In the genomic region with DNA sequence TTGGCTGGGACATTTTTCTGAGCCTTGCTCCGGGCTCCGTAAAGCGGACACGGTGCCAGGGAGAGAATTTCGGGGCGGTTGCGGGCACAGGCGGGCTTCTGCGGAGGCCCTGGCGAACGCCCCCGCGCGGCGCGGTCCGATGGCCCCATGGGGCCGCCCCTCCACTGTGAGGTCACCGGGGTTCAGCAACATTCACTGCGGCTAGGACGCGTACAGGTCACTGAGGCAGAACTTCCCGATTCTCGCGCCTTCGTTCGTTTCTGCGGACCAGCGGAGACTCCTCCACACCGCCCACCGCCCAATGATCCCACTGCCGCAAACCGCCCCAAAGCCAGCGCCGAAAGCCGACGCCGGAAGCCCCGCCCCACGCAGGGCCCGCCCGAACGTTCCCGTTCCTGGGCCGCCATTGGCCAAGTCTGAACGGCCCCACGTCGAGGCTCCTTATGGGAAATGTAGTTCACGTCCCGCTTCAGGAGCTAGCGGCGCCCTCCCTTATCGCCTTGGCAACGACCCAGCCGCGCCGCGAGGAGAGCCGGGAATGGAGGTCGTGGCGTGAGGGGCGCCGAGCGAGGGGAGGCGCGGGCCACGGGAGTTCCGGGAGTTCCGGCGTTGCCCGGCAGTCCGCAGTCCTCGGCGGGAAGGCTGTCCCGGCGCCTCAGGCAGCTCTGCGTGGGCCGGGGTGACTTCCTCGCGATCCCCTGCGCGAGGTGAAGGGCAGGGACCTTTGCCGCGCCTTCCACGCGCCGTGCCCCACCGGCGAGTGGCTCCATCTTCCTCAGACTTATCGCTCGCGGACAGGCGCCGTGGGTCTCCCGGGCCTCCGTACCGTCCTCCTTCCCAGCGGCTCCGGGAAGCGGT, we compare ENCODE assay signal across 1 cellular context.
TF ChIP-seq lines count a peak whose summit lies in the region.

A gene (plus strand): TSS at position 498 of the 858 bp plus-strand sequence. CDS start 499 bp downstream, outside the sequence.

TF ChIP-seq in K562, 482 proteins besides CTCF, POLR2A, EP300 and RAD21 (continued from another document and continues in another):
- TF ChIP-seq, protein P1, sequence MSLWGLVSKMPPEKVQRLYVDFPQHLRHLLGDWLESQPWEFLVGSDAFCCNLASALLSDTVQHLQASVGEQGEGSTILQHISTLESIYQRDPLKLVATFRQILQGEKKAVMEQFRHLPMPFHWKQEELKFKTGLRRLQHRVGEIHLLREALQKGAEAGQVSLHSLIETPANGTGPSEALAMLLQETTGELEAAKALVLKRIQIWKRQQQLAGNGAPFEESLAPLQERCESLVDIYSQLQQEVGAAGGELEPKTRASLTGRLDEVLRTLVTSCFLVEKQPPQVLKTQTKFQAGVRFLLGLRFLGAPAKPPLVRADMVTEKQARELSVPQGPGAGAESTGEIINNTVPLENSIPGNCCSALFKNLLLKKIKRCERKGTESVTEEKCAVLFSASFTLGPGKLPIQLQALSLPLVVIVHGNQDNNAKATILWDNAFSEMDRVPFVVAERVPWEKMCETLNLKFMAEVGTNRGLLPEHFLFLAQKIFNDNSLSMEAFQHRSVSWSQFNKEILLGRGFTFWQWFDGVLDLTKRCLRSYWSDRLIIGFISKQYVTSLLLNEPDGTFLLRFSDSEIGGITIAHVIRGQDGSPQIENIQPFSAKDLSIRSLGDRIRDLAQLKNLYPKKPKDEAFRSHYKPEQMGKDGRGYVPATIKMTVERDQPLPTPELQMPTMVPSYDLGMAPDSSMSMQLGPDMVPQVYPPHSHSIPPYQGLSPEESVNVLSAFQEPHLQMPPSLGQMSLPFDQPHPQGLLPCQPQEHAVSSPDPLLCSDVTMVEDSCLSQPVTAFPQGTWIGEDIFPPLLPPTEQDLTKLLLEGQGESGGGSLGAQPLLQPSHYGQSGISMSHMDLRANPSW (CRISPR knock-in tag; IDR thresholded peaks at IDR 0.05): no peak; the same call in 1 of the 2 replicates
- TF ChIP-seq, protein P2, sequence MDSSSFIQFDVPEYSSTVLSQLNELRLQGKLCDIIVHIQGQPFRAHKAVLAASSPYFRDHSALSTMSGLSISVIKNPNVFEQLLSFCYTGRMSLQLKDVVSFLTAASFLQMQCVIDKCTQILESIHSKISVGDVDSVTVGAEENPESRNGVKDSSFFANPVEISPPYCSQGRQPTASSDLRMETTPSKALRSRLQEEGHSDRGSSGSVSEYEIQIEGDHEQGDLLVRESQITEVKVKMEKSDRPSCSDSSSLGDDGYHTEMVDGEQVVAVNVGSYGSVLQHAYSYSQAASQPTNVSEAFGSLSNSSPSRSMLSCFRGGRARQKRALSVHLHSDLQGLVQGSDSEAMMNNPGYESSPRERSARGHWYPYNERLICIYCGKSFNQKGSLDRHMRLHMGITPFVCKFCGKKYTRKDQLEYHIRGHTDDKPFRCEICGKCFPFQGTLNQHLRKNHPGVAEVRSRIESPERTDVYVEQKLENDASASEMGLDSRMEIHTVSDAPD (CRISPR knock-in tag; IDR thresholded peaks at IDR 0.05): no peak
- TF ChIP-seq HNRNPLL (IDR thresholded peaks at IDR 0.05; ENCODE audit: low read depth, low read length, poor library complexity, severe bottlenecking) (peak; percentile 77), SMARCA5 (IDR thresholded peaks at IDR 0.05) (no peak), ZNF217 (CRISPR knock-in tag; IDR thresholded peaks at IDR 0.05) (no peak), CHCHD3 (CRISPR knock-in tag; IDR thresholded peaks at IDR 0.05) (no peak), HDAC1 (IDR thresholded peaks at IDR 0.05) (peak in 1 of 2 experiments; percentile 87; a peak in 2 of 4 replicates), ZBTB17 (CRISPR knock-in tag; IDR thresholded peaks at IDR 0.05) (no peak), POLR2G (IDR thresholded peaks at IDR 0.05; ENCODE audit: low read depth, low read length) (peak; percentile 93), CHD1 (IDR thresholded peaks at IDR 0.05; ENCODE audit: low read length) (no peak), SPI1 (IDR thresholded peaks at IDR 0.05; ENCODE audit: borderline replicate concordance, low read depth, low read length) (no peak), PHF21A (IDR thresholded peaks at IDR 0.05; ENCODE audit: borderline replicate concordance, low read depth) (no peak), JUNB (CRISPR knock-in tag; conservative IDR thresholded peaks at IDR 0.05) (no peak), ZNF232 (CRISPR knock-in tag; IDR thresholded peaks at IDR 0.05) (no peak), TBP (optimal IDR thresholded peaks at IDR 0.05; ENCODE audit: low read depth, low read length) (peak; percentile 91), ESRRB (CRISPR knock-in tag; IDR thresholded peaks at IDR 0.05; ENCODE audit: borderline replicate concordance) (no peak), NCOR1 (IDR thresholded peaks at IDR 0.05) (peak; percentile 55), ZFP1 (CRISPR knock-in tag; IDR thresholded peaks at IDR 0.05) (no peak), SAFB2 (IDR thresholded peaks at IDR 0.05; ENCODE audit: borderline replicate concordance, low read depth, low read length, severe bottlenecking) (no peak)
- TF ChIP-seq, protein P3, sequence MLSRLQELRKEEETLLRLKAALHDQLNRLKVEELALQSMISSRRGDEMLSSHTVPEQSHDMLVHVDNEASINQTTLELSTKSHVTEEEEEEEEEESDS (CRISPR knock-in tag; IDR thresholded peaks at IDR 0.05): no peak
- TF ChIP-seq, protein P4, sequence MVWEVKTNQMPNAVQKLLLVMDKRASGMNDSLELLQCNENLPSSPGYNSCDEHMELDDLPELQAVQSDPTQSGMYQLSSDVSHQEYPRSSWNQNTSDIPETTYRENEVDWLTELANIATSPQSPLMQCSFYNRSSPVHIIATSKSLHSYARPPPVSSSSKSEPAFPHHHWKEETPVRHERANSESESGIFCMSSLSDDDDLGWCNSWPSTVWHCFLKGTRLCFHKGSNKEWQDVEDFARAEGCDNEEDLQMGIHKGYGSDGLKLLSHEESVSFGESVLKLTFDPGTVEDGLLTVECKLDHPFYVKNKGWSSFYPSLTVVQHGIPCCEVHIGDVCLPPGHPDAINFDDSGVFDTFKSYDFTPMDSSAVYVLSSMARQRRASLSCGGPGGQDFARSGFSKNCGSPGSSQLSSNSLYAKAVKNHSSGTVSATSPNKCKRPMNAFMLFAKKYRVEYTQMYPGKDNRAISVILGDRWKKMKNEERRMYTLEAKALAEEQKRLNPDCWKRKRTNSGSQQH (CRISPR knock-in tag; IDR thresholded peaks at IDR 0.05): no peak
- TF ChIP-seq, protein P5, sequence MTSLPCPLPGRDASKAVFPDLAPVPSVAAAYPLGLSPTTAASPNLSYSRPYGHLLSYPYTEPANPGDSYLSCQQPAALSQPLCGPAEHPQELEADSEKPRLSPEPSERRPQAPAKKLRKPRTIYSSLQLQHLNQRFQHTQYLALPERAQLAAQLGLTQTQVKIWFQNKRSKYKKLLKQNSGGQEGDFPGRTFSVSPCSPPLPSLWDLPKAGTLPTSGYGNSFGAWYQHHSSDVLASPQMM (CRISPR knock-in tag; IDR thresholded peaks at IDR 0.05): no peak
- TF ChIP-seq, protein P6, sequence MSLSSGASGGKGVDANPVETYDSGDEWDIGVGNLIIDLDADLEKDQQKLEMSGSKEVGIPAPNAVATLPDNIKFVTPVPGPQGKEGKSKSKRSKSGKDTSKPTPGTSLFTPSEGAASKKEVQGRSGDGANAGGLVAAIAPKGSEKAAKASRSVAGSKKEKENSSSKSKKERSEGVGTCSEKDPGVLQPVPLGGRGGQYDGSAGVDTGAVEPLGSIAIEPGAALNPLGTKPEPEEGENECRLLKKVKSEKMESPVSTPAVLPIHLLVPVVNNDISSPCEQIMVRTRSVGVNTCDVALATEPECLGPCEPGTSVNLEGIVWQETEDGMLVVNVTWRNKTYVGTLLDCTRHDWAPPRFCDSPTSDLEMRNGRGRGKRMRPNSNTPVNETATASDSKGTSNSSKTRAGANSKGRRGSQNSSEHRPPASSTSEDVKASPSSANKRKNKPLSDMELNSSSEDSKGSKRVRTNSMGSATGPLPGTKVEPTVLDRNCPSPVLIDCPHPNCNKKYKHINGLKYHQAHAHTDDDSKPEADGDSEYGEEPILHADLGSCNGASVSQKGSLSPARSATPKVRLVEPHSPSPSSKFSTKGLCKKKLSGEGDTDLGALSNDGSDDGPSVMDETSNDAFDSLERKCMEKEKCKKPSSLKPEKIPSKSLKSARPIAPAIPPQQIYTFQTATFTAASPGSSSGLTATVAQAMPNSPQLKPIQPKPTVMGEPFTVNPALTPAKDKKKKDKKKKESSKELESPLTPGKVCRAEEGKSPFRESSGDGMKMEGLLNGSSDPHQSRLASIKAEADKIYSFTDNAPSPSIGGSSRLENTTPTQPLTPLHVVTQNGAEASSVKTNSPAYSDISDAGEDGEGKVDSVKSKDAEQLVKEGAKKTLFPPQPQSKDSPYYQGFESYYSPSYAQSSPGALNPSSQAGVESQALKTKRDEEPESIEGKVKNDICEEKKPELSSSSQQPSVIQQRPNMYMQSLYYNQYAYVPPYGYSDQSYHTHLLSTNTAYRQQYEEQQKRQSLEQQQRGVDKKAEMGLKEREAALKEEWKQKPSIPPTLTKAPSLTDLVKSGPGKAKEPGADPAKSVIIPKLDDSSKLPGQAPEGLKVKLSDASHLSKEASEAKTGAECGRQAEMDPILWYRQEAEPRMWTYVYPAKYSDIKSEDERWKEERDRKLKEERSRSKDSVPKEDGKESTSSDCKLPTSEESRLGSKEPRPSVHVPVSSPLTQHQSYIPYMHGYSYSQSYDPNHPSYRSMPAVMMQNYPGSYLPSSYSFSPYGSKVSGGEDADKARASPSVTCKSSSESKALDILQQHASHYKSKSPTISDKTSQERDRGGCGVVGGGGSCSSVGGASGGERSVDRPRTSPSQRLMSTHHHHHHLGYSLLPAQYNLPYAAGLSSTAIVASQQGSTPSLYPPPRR (CRISPR knock-in tag; IDR thresholded peaks at IDR 0.05; ENCODE audit: borderline replicate concordance): no peak; the same call in 1 of the 2 replicates
- TF ChIP-seq, protein P7, sequence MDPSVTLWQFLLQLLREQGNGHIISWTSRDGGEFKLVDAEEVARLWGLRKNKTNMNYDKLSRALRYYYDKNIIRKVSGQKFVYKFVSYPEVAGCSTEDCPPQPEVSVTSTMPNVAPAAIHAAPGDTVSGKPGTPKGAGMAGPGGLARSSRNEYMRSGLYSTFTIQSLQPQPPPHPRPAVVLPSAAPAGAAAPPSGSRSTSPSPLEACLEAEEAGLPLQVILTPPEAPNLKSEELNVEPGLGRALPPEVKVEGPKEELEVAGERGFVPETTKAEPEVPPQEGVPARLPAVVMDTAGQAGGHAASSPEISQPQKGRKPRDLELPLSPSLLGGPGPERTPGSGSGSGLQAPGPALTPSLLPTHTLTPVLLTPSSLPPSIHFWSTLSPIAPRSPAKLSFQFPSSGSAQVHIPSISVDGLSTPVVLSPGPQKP (CRISPR knock-in tag; IDR thresholded peaks at IDR 0.05): no peak
- TF ChIP-seq, protein P8, sequence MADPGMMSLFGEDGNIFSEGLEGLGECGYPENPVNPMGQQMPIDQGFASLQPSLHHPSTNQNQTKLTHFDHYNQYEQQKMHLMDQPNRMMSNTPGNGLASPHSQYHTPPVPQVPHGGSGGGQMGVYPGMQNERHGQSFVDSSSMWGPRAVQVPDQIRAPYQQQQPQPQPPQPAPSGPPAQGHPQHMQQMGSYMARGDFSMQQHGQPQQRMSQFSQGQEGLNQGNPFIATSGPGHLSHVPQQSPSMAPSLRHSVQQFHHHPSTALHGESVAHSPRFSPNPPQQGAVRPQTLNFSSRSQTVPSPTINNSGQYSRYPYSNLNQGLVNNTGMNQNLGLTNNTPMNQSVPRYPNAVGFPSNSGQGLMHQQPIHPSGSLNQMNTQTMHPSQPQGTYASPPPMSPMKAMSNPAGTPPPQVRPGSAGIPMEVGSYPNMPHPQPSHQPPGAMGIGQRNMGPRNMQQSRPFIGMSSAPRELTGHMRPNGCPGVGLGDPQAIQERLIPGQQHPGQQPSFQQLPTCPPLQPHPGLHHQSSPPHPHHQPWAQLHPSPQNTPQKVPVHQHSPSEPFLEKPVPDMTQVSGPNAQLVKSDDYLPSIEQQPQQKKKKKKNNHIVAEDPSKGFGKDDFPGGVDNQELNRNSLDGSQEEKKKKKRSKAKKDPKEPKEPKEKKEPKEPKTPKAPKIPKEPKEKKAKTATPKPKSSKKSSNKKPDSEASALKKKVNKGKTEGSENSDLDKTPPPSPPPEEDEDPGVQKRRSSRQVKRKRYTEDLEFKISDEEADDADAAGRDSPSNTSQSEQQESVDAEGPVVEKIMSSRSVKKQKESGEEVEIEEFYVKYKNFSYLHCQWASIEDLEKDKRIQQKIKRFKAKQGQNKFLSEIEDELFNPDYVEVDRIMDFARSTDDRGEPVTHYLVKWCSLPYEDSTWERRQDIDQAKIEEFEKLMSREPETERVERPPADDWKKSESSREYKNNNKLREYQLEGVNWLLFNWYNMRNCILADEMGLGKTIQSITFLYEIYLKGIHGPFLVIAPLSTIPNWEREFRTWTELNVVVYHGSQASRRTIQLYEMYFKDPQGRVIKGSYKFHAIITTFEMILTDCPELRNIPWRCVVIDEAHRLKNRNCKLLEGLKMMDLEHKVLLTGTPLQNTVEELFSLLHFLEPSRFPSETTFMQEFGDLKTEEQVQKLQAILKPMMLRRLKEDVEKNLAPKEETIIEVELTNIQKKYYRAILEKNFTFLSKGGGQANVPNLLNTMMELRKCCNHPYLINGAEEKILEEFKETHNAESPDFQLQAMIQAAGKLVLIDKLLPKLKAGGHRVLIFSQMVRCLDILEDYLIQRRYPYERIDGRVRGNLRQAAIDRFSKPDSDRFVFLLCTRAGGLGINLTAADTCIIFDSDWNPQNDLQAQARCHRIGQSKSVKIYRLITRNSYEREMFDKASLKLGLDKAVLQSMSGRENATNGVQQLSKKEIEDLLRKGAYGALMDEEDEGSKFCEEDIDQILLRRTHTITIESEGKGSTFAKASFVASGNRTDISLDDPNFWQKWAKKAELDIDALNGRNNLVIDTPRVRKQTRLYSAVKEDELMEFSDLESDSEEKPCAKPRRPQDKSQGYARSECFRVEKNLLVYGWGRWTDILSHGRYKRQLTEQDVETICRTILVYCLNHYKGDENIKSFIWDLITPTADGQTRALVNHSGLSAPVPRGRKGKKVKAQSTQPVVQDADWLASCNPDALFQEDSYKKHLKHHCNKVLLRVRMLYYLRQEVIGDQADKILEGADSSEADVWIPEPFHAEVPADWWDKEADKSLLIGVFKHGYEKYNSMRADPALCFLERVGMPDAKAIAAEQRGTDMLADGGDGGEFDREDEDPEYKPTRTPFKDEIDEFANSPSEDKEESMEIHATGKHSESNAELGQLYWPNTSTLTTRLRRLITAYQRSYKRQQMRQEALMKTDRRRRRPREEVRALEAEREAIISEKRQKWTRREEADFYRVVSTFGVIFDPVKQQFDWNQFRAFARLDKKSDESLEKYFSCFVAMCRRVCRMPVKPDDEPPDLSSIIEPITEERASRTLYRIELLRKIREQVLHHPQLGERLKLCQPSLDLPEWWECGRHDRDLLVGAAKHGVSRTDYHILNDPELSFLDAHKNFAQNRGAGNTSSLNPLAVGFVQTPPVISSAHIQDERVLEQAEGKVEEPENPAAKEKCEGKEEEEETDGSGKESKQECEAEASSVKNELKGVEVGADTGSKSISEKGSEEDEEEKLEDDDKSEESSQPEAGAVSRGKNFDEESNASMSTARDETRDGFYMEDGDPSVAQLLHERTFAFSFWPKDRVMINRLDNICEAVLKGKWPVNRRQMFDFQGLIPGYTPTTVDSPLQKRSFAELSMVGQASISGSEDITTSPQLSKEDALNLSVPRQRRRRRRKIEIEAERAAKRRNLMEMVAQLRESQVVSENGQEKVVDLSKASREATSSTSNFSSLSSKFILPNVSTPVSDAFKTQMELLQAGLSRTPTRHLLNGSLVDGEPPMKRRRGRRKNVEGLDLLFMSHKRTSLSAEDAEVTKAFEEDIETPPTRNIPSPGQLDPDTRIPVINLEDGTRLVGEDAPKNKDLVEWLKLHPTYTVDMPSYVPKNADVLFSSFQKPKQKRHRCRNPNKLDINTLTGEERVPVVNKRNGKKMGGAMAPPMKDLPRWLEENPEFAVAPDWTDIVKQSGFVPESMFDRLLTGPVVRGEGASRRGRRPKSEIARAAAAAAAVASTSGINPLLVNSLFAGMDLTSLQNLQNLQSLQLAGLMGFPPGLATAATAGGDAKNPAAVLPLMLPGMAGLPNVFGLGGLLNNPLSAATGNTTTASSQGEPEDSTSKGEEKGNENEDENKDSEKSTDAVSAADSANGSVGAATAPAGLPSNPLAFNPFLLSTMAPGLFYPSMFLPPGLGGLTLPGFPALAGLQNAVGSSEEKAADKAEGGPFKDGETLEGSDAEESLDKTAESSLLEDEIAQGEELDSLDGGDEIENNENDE (IDR thresholded peaks at IDR 0.05; ENCODE audit: low read depth, low read length): no peak
